Comparison of ENCODE assay signal across 20 cellular contexts in genomic region chr15:98770984-98771383, GRCh38.
"Had no signal": no experiment of that assay in that cellular context is flagged by ENCODE, and none has a peak within 500 bp of the region (broad histone marks: within the 10 kb centered on the region; RNA-seq: fewer than 3 reads in every experiment).

No MANE protein-coding gene starts in this region.

- H3K27ac Mint-ChIP-seq: activated CD4-positive, alpha-beta memory T cell treated with anti-CD3 and anti-CD28 coated beads for 36 hours; activated CD4-positive, alpha-beta T cell treated with anti-CD3 and anti-CD28 coated beads for 36 hours; activated naive CD4-positive, alpha-beta T cell treated with anti-CD3 and anti-CD28 coated beads, Interleukin-2, amount 10 ng/mL, durations not matched to agents 7 days and 5 days; activated T-cell treated with anti-CD3 and anti-CD28 coated beads, Interleukin-2, amount 50 U/mL, for 24 hours had no signal

- H3K27me3 ChIP-seq: ascending aorta, dorsolateral prefrontal cortex, right lobe of liver, suprapubic skin, upper lobe of left lung had no signal

- H3K4me3 Mint-ChIP-seq: activated CD4-positive, alpha-beta memory T cell treated with anti-CD3 and anti-CD28 coated beads for 36 hours; activated CD4-positive, alpha-beta T cell treated with anti-CD3 and anti-CD28 coated beads for 36 hours; activated naive CD4-positive, alpha-beta T cell treated with anti-CD3 and anti-CD28 coated beads, Interleukin-2, amount 10 ng/mL, durations not matched to agents 7 days and 5 days; activated T-cell treated with anti-CD3 and anti-CD28 coated beads, Interleukin-2, amount 50 U/mL, for 24 hours; endodermal cell; naive thymus-derived CD8-positive, alpha-beta T cell; T-cell had no signal

- H3K27me3 Mint-ChIP-seq: activated CD4-positive, alpha-beta memory T cell treated with anti-CD3 and anti-CD28 coated beads for 36 hours; activated CD4-positive, alpha-beta T cell treated with anti-CD3 and anti-CD28 coated beads for 36 hours; activated naive CD4-positive, alpha-beta T cell treated with anti-CD3 and anti-CD28 coated beads, Interleukin-2, amount 10 ng/mL, durations not matched to agents 7 days and 5 days; activated T-cell treated with anti-CD3 and anti-CD28 coated beads, Interleukin-2, amount 50 U/mL, for 24 hours; naive thymus-derived CD8-positive, alpha-beta T cell had no signal

- H3K36me3 ChIP-seq: ascending aorta, prostate gland, right lobe of liver, suprapubic skin, upper lobe of left lung, WERI-Rb-1 had no signal

- DNase-seq: activated CD4-positive, alpha-beta memory T cell treated with anti-CD3 and anti-CD28 coated beads for 36 hours; activated naive CD4-positive, alpha-beta T cell treated with anti-CD3 and anti-CD28 coated beads, Interleukin-2, amount 10 ng/mL, durations not matched to agents 7 days and 5 days; activated T-cell treated with anti-CD3 and anti-CD28 coated beads, Interleukin-2, amount 50 U/mL, for 24 hours; dorsolateral prefrontal cortex; endodermal cell; head of caudate nucleus; mammary epithelial cell; naive thymus-derived CD8-positive, alpha-beta T cell; nucleus accumbens; right lobe of liver; stimulated activated CD4-positive, alpha-beta T cell treated with anti-CD3 and anti-CD28 coated beads, Interleukin-4, amount 100 ng/mL, for 4 hours; stimulated activated naive CD8-positive, alpha-beta T cell treated with anti-CD3 and anti-CD28 coated beads, Interleukin-15, Interleukin-2, amounts not matched to agents 100 U/mL and 50 U/mL, for 24 hours; T-cell; upper lobe of left lung; WERI-Rb-1 had no signal

- H3K27ac ChIP-seq: ascending aorta, dorsolateral prefrontal cortex, prostate gland, right lobe of liver, suprapubic skin, upper lobe of left lung, WERI-Rb-1 had no signal

- H3K4me3 ChIP-seq: ascending aorta, dorsolateral prefrontal cortex, prostate gland, right lobe of liver, smooth muscle cell, suprapubic skin, upper lobe of left lung had no signal

- H3K36me3 Mint-ChIP-seq: activated CD4-positive, alpha-beta memory T cell treated with anti-CD3 and anti-CD28 coated beads for 36 hours; activated naive CD4-positive, alpha-beta T cell treated with anti-CD3 and anti-CD28 coated beads, Interleukin-2, amount 10 ng/mL, durations not matched to agents 7 days and 5 days; naive thymus-derived CD8-positive, alpha-beta T cell; T-cell had no signal

- H3K4me2 ChIP-seq: smooth muscle cell had no signal

- H3K9me3 ChIP-seq: ascending aorta, prostate gland, right lobe of liver, suprapubic skin, upper lobe of left lung had no signal

- ATAC-seq: naive thymus-derived CD8-positive, alpha-beta T cell; stimulated activated naive CD8-positive, alpha-beta T cell treated with anti-CD3 and anti-CD28 coated beads, Interleukin-15, Interleukin-2, amounts not matched to agents 100 U/mL and 50 U/mL, for 24 hours; T-cell had no signal

- H3K9me3 Mint-ChIP-seq: activated CD4-positive, alpha-beta memory T cell treated with anti-CD3 and anti-CD28 coated beads for 36 hours; activated naive CD4-positive, alpha-beta T cell treated with anti-CD3 and anti-CD28 coated beads, Interleukin-2, amount 10 ng/mL, durations not matched to agents 7 days and 5 days; activated T-cell treated with anti-CD3 and anti-CD28 coated beads, Interleukin-2, amount 50 U/mL, for 24 hours; endodermal cell; naive thymus-derived CD8-positive, alpha-beta T cell; T-cell had no signal

- H3K4me1 ChIP-seq: right lobe of liver had no signal
